1 cellular context compared by ENCODE assay signal in genomic region chr11:67420646-67421420, GRCh38.
TF ChIP-seq lines count a peak whose summit lies in the region.

No MANE protein-coding gene starts in this region.

TF ChIP-seq in HepG2, 621 proteins besides CTCF, POLR2A, EP300 and RAD21 (continued from another document and continues in another):
- TF ChIP-seq ZNF281 (CRISPR knock-in tag; IDR thresholded peaks at IDR 0.05; ENCODE audit: borderline replicate concordance), result no peak
- TF ChIP-seq PREB (CRISPR knock-in tag; IDR thresholded peaks at IDR 0.05), result no peak
- no peak for TF ChIP-seq ZNF44 (CRISPR knock-in tag; IDR thresholded peaks at IDR 0.05)
- TF ChIP-seq ZNF3 (CRISPR knock-in tag; IDR thresholded peaks at IDR 0.05), result no peak
- TF ChIP-seq ZNF337 (CRISPR knock-in tag; IDR thresholded peaks at IDR 0.05; ENCODE audit: borderline replicate concordance, low read depth), result no peak
- TF ChIP-seq NCOA5 (CRISPR knock-in tag; IDR thresholded peaks at IDR 0.05), result no peak
- TF ChIP-seq PRPF4 (IDR thresholded peaks at IDR 0.05; ENCODE audit: low read depth, low read length, poor library complexity, severe bottlenecking), result no peak
- TF ChIP-seq ZNF274 (CRISPR knock-in tag; IDR thresholded peaks at IDR 0.05), result no peak
- no peak for TF ChIP-seq SMARCC2 (IDR thresholded peaks at IDR 0.05)
- TF ChIP-seq CREBL2 (CRISPR knock-in tag; IDR thresholded peaks at IDR 0.05; ENCODE audit: borderline replicate concordance), result no peak
- no peak for TF ChIP-seq ZFP41 (CRISPR knock-in tag; IDR thresholded peaks at IDR 0.05; ENCODE audit: borderline replicate concordance)
- no peak for TF ChIP-seq NFATC3 (CRISPR knock-in tag; IDR thresholded peaks at IDR 0.05)
- TF ChIP-seq ZNF280D (CRISPR knock-in tag; IDR thresholded peaks at IDR 0.05), result no peak
- TF ChIP-seq ZNF737 (CRISPR knock-in tag; IDR thresholded peaks at IDR 0.05; ENCODE audit: borderline replicate concordance), result no peak
- no peak for TF ChIP-seq ZBTB37 (CRISPR knock-in tag; IDR thresholded peaks at IDR 0.05)
- TF ChIP-seq REXO4 (CRISPR knock-in tag; IDR thresholded peaks at IDR 0.05; ENCODE audit: borderline replicate concordance), result no peak
- peak; percentile 38; the same call in 1 of the 2 replicates for TF ChIP-seq ATF7-NPFF (CRISPR knock-in tag; IDR thresholded peaks at IDR 0.05; ENCODE audit: low read depth)
- no peak for TF ChIP-seq ZNF598 (CRISPR knock-in tag; IDR thresholded peaks at IDR 0.05; ENCODE audit: borderline replicate concordance)
- TF ChIP-seq HMGA1 (CRISPR knock-in tag; conservative IDR thresholded peaks at IDR 0.05), result no peak
- no peak for TF ChIP-seq ATF7 (IDR thresholded peaks at IDR 0.05)
- TF ChIP-seq ATF7 (CRISPR knock-in tag; IDR thresholded peaks at IDR 0.05), result no peak
- no peak for TF ChIP-seq ZNF879 (CRISPR knock-in tag; IDR thresholded peaks at IDR 0.05)
- no peak for TF ChIP-seq ZNF343 (CRISPR knock-in tag; IDR thresholded peaks at IDR 0.05)
- no peak for TF ChIP-seq ZNF296 (CRISPR knock-in tag; conservative IDR thresholded peaks at IDR 0.05)
- TF ChIP-seq ZNF589 (CRISPR knock-in tag; conservative IDR thresholded peaks at IDR 0.05), result no peak
- no peak for TF ChIP-seq NR3C1 (CRISPR knock-in tag; IDR thresholded peaks at IDR 0.05)
- no peak for TF ChIP-seq ZNF263 (CRISPR knock-in tag; IDR thresholded peaks at IDR 0.05)
- no peak for TF ChIP-seq ATF4 (CRISPR knock-in tag; IDR thresholded peaks at IDR 0.05)
- no peak for TF ChIP-seq TP53 (CRISPR knock-in tag; conservative IDR thresholded peaks at IDR 0.05)
- TF ChIP-seq ZBTB38 (CRISPR knock-in tag; IDR thresholded peaks at IDR 0.05), result 0 out of 2 replicates have a peak, but pooled peaks have one; percentile 18
- TF ChIP-seq NR2C2 (CRISPR knock-in tag; IDR thresholded peaks at IDR 0.05; ENCODE audit: borderline replicate concordance), result no peak
- TF ChIP-seq ATF6 (CRISPR knock-in tag; conservative IDR thresholded peaks at IDR 0.05), result no peak
- TF ChIP-seq ZHX2 (IDR thresholded peaks at IDR 0.05; ENCODE audit: low read depth), result no peak; the same call in 1 of the 2 replicates
- TF ChIP-seq ZHX2 (CRISPR knock-in tag; IDR thresholded peaks at IDR 0.05; ENCODE audit: borderline replicate concordance), result peak; percentile 70; the same call in 1 of the 2 replicates
- no peak for TF ChIP-seq ZNF501 (CRISPR knock-in tag; IDR thresholded peaks at IDR 0.05)
- no peak for TF ChIP-seq CREB1 (IDR thresholded peaks at IDR 0.05)
- no peak for TF ChIP-seq CREB1 (CRISPR knock-in tag; IDR thresholded peaks at IDR 0.05)
- no peak for TF ChIP-seq RFXANK (CRISPR knock-in tag; IDR thresholded peaks at IDR 0.05)
- TF ChIP-seq GABPB1 (CRISPR knock-in tag; IDR thresholded peaks at IDR 0.05), result peak; percentile 37; the same call in 1 of the 2 replicates
- TF ChIP-seq TOPORS (CRISPR knock-in tag; IDR thresholded peaks at IDR 0.05), result no peak; the same call in 1 of the 2 replicates
- 0 out of 2 replicates have a peak, but pooled peaks have one; percentile 14 for TF ChIP-seq HOXA5 (CRISPR knock-in tag; IDR thresholded peaks at IDR 0.05)
- peak; percentile 69; the same call in 1 of the 2 replicates for TF ChIP-seq SAFB2 (CRISPR knock-in tag; IDR thresholded peaks at IDR 0.05; ENCODE audit: borderline replicate concordance, low read depth)
- TF ChIP-seq IRX3 (CRISPR knock-in tag; IDR thresholded peaks at IDR 0.05; ENCODE audit: borderline replicate concordance, low read depth), result no peak
- TF ChIP-seq CC2D1A (CRISPR knock-in tag; IDR thresholded peaks at IDR 0.05), result no peak
- peak; percentile 19; the same call in 1 of the 2 replicates for TF ChIP-seq ZNF367 (CRISPR knock-in tag; IDR thresholded peaks at IDR 0.05; ENCODE audit: borderline replicate concordance)
- no peak for TF ChIP-seq ZNF235 (CRISPR knock-in tag; IDR thresholded peaks at IDR 0.05; ENCODE audit: borderline replicate concordance)
- 0 out of 2 replicates have a peak, but pooled peaks have one; percentile 63 for TF ChIP-seq DR1 (CRISPR knock-in tag; IDR thresholded peaks at IDR 0.05)
- TF ChIP-seq HIC2 (CRISPR knock-in tag; IDR thresholded peaks at IDR 0.05; ENCODE audit: low read depth), result no peak
- TF ChIP-seq ZBTB8A (CRISPR knock-in tag; IDR thresholded peaks at IDR 0.05; ENCODE audit: borderline replicate concordance, low read depth), result no peak
- TF ChIP-seq SIX1 (CRISPR knock-in tag; IDR thresholded peaks at IDR 0.05; ENCODE audit: borderline replicate concordance), result no peak
